ENCODE assay signal across 25 cellular contexts in genomic region chr18:45677408-45677807, GRCh38. TPM values are rescaled to one million over a fixed set of nuclear protein-coding genes. Genes with fewer than 3 reads are reported as not detected.
DNase-seq lines count a peak whose midpoint lies in the region; ATAC-seq, FAIRE-seq and TF ChIP-seq lines count a peak whose summit lies in the region.
"Had no signal": no experiment of that assay in that cellular context is flagged by ENCODE, and none has a peak within 500 bp of the region (broad histone marks: within the 10 kb centered on the region; RNA-seq: fewer than 3 reads in every experiment).

No MANE protein-coding gene starts in this region.

- no peaks in the 10 kb centered on the region for H4K20me1 ChIP-seq in HepG2 (ENCODE audit: insufficient read depth, low read length)
- H4K20me1 ChIP-seq: BLaER1 had no signal

- no peaks in the 10 kb centered on the region for H3K36me3 ChIP-seq in HepG2 (replicated peaks in 1 of 2; ENCODE audit: control insufficient read depth in 1 of 2, insufficient read depth in 2 of 2, low read length in 2 of 2)
- H3K36me3 ChIP-seq in right lobe of liver: no peaks in the 10 kb centered on the region
- H3K36me3 ChIP-seq: BLaER1, SJCRH30 had no signal

- ATAC-seq in HepG2: no peak
- ATAC-seq in right lobe of liver: no peak
- no peak for ATAC-seq in HG02938 (IDR thresholded peaks at IDR 0.05; ENCODE audit: unreplicated experiment)
- ATAC-seq: PC-3 had no signal

- H3K4me1 ChIP-seq in HepG2 (ENCODE audit: insufficient read depth, low read length): no peaks in the 10 kb centered on the region
- H3K4me1 ChIP-seq in right lobe of liver: no peaks in the 10 kb centered on the region
- H3K4me1 ChIP-seq: BLaER1, SJCRH30 had no signal

- peaks cover 0 to 2% of the 10 kb centered on the region in 2 experiments; a peak in 2 of 5 replicates for H3K27me3 ChIP-seq in HepG2 (ENCODE audit: control insufficient read depth in 1 of 2, insufficient read depth in 2 of 2, low read length in 2 of 2)
- H3K27me3 ChIP-seq in right lobe of liver: no peaks in the 10 kb centered on the region
- H3K27me3 ChIP-seq: BLaER1, SJCRH30 had no signal

- TF ChIP-seq RAD21 in HepG2 (CRISPR knock-in tag; IDR thresholded peaks at IDR 0.05): no peak

- 28% methylated on average over 3 of the region's 3 CpGs for WGBS in HepG2 (ENCODE audit: low lambda C conversion rate)
- 81% methylated on average over 3 of the region's 3 CpGs for WGBS in right lobe of liver (ENCODE audit: insufficient coverage, low coverage, low lambda C conversion rate, missing lambda C conversion rate)

- no peak for DNase-seq in HepG2 (ENCODE audit: low spot score)
- no peak for DNase-seq in right lobe of liver
- DNase-seq in NCI-H82 (lab: John Stamatoyannopoulos, UW): peak; percentile 87
- DNase-seq in GOT3 (lab: John Stamatoyannopoulos, UW): no peak
- no peak for DNase-seq in stimulated activated naive CD4-positive, alpha-beta T cell (lab: John Stamatoyannopoulos, UW)
- DNase-seq: CD4-positive, CD25-positive, alpha-beta regulatory T cell; DMS53; GM23248; H9; Karpas-422; NCI-H1105; NCI-H1436 treated with DMSO at 0.1 percent for 48 hours; NCI-H187 treated with DMSO at 0.1 percent for 48 hours; NCI-H2227 treated with DMSO at 0.1 percent for 48 hours; NCI-H510A; NCI-H748 treated with DMSO at 0.1 percent for 48 hours; NK-92 treated with Interleukin-12 subunit alpha and Interleukin-12 subunit beta, amount 100 ng/mL, for 24 hours; PC-3; SJCRH30; T-helper 1 cell had no signal

- FAIRE-seq in HepG2 (lab: Jason Lieb, UNC): no peak
- peak; percentile 89 for FAIRE-seq in islet of Langerhans (lab: Jason Lieb, UNC)
- FAIRE-seq: G401.6 had no signal

- in situ Hi-C loops in HepG2 (cut with HindIII; ENCODE audit: extremely low pct_ligation_motif_present, low pct_unique_long_range_greater_than_20kb): no loop called here

- POLR2A ChIA-PET in HepG2 (lab: Yijun Ruan, JAX): no interaction called here

- TF ChIP-seq POLR2A in HepG2 (IDR thresholded peaks at IDR 0.05; ENCODE audit: insufficient read depth in 1 of 2, low read depth in 2 of 2, low read length in 2 of 2): no peak
- TF ChIP-seq POLR2A in right lobe of liver (IDR thresholded peaks at IDR 0.05): no peak

- H3K27ac ChIP-seq in HepG2 (ENCODE audit: extremely low read length, insufficient read depth, low read length): no peak overlapping the region
- H3K27ac ChIP-seq in right lobe of liver: no peak overlapping the region
- H3K27ac ChIP-seq: BLaER1, GM23248, SJCRH30 had no signal

- H3K79me2 ChIP-seq in HepG2 (ENCODE audit: insufficient read depth, low read length): no peaks in the 10 kb centered on the region

- H2AFZ ChIP-seq in HepG2 (ENCODE audit: low read length): no peak overlapping the region
- H2AFZ ChIP-seq: GM23248 had no signal

- intact Hi-C loops in HepG2 (cut with micrococcal nuclease; ENCODE audit: unreplicated experiment): no loop called here
- intact Hi-C loops in right lobe of liver (cut with DNase I): no loop called here

- H3K4me3 ChIP-seq in HepG2 (replicated peaks in 1 of 3; ENCODE audit: insufficient read depth in 1 of 3, low read depth in 2 of 3, low read length in 3 of 3): no peak overlapping the region
- no peak overlapping the region for H3K4me3 ChIP-seq in right lobe of liver
- H3K4me3 ChIP-seq: BLaER1, GM23248, SJCRH30 had no signal

- TF ChIP-seq EP300 in HepG2 (IDR thresholded peaks at IDR 0.05; ENCODE audit: low read depth in 2 of 2, low read length in 2 of 2) (no peak), HepG2 (CRISPR knock-in tag; IDR thresholded peaks at IDR 0.05; ENCODE audit: borderline replicate concordance) (no peak)

- H3K4me2 ChIP-seq in HepG2 (ENCODE audit: low read depth, low read length): no peak overlapping the region
- H3K4me2 ChIP-seq: BLaER1 had no signal

- no peaks in the 10 kb centered on the region for H3K9me3 ChIP-seq in HepG2 (ENCODE audit: low read length)
- no peaks in the 10 kb centered on the region for H3K9me3 ChIP-seq in right lobe of liver
- H3K9me3 ChIP-seq: BLaER1, SJCRH30 had no signal

- CTCF ChIA-PET in HepG2 (lab: Yijun Ruan, JAX; ENCODE audit: low intra/inter-chr PET ratio, low total read pairs): no interaction called here

- BruUV-seq in HepG2 (replicated peaks; lab: Mats Ljungman, UMichigan): no TSS peak

- no peak overlapping the region for H3K9ac ChIP-seq in HepG2 (ENCODE audit: insufficient read depth, low read depth, low read length)
- H3K9ac ChIP-seq: BLaER1, GM23248 had no signal

- TF ChIP-seq CTCF in HepG2 (CRISPR knock-in tag; IDR thresholded peaks at IDR 0.05): no peak
- TF ChIP-seq CTCF in right lobe of liver (IDR thresholded peaks at IDR 0.05): no peak

TF ChIP-seq in HepG2, 621 proteins besides CTCF, POLR2A, EP300 and RAD21:
- TF ChIP-seq MAFF (IDR thresholded peaks at IDR 0.05; ENCODE audit: low read depth, low read length): peak; percentile 78
- TF ChIP-seq TSC22D2 (CRISPR knock-in tag; IDR thresholded peaks at IDR 0.05; ENCODE audit: borderline replicate concordance): no peak
- no peak for TF ChIP-seq BRCA1 (CRISPR knock-in tag; IDR thresholded peaks at IDR 0.05)
- TF ChIP-seq, protein P1, sequence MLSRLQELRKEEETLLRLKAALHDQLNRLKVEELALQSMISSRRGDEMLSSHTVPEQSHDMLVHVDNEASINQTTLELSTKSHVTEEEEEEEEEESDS (CRISPR knock-in tag; IDR thresholded peaks at IDR 0.05; ENCODE audit: borderline replicate concordance): no peak
- TF ChIP-seq SIN3B (IDR thresholded peaks at IDR 0.05; ENCODE audit: low read length): no peak
- no peak for TF ChIP-seq ZFP90 (CRISPR knock-in tag; IDR thresholded peaks at IDR 0.05; ENCODE audit: borderline replicate concordance)
- TF ChIP-seq ATM (IDR thresholded peaks at IDR 0.05; ENCODE audit: borderline replicate concordance): no peak
- no peak for TF ChIP-seq TOE1 (CRISPR knock-in tag; IDR thresholded peaks at IDR 0.05)
- TF ChIP-seq, protein P2, sequence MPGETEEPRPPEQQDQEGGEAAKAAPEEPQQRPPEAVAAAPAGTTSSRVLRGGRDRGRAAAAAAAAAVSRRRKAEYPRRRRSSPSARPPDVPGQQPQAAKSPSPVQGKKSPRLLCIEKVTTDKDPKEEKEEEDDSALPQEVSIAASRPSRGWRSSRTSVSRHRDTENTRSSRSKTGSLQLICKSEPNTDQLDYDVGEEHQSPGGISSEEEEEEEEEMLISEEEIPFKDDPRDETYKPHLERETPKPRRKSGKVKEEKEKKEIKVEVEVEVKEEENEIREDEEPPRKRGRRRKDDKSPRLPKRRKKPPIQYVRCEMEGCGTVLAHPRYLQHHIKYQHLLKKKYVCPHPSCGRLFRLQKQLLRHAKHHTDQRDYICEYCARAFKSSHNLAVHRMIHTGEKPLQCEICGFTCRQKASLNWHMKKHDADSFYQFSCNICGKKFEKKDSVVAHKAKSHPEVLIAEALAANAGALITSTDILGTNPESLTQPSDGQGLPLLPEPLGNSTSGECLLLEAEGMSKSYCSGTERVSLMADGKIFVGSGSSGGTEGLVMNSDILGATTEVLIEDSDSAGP (CRISPR knock-in tag; IDR thresholded peaks at IDR 0.05; ENCODE audit: borderline replicate concordance): no peak
- TF ChIP-seq MAFK (conservative IDR thresholded peaks at IDR 0.05 in 1 of 2, IDR thresholded peaks at IDR 0.05 in 1 of 2; ENCODE audit: low read length in 2 of 2): peak; percentile 61 to 89; a peak in 3 of 4 replicates

RNA-seq across cellular contexts. Expression of gene SLC14A1, which starts 46.6 kb away (rescaled TPM):
- total RNA-seq in HepG2 (2016; rRNA removed; fragmentation: Illumina TruSeq; extraction: Trizol): not detected in 2 replicates
- not detected in 2 replicates for total RNA-seq in HepG2 (2016; cell fraction: cytosol; rRNA removed; fragmentation: Illumina TruSeq; extraction: Trizol; ENCODE audit: low read depth)
- total RNA-seq in HepG2 (2016; cell fraction: insoluble cytoplasmic fraction; rRNA removed; fragmentation: Illumina TruSeq; extraction: Trizol): not detected in 2 replicates
- total RNA-seq in HepG2 (2016; cell fraction: membrane; rRNA removed; fragmentation: Illumina TruSeq; extraction: Trizol): not detected in 2 replicates
- total RNA-seq in HepG2 (2016; cell fraction: nucleus; rRNA removed; fragmentation: Illumina TruSeq; extraction: Trizol): not detected in 2 replicates
- polyA plus RNA-seq in HepG2 (2011; rRNA removed): not detected in 2 replicates
- not detected in 2 replicates for polyA plus RNA-seq in HepG2 (2011; cell fraction: cytosol; rRNA removed)
- not detected in 2 replicates for polyA plus RNA-seq in HepG2 (2011; cell fraction: nucleus; rRNA removed)
- not detected in 2 replicates for polyA plus RNA-seq in HepG2 (2012)
- polyA plus RNA-seq in HepG2 (2016; cell fraction: cytosol; fragmentation: Illumina TruSeq; extraction: Trizol; ENCODE audit: low read depth): not detected in 2 replicates
- not detected in 2 replicates for polyA plus RNA-seq in HepG2 (2016; cell fraction: insoluble cytoplasmic fraction; fragmentation: Illumina TruSeq; extraction: Trizol; ENCODE audit: low read depth)
- polyA plus RNA-seq in HepG2 (2016; cell fraction: membrane; fragmentation: Illumina TruSeq; extraction: Trizol; ENCODE audit: low read depth): not detected in 2 replicates
- polyA plus RNA-seq in HepG2 (2016; cell fraction: nucleus; fragmentation: Illumina TruSeq; extraction: Trizol; ENCODE audit: insufficient read depth, low read depth): not detected in 2 replicates
- polyA minus RNA-seq in HepG2 (2011; rRNA and poly(A)+ RNA removed; ENCODE audit: low replicate concordance): not detected in 2 replicates
- not detected in 2 replicates for polyA minus RNA-seq in HepG2 (2011; cell fraction: cytosol; rRNA and poly(A)+ RNA removed)
- polyA minus RNA-seq in HepG2 (2011; cell fraction: nucleus; rRNA and poly(A)+ RNA removed): not detected in 2 replicates
- 1 to 10 TPM in 3 of 6 experiments, under 1 TPM in 3; 0.26 to 1.9 (median 1.0) TPM for total RNA-seq in right lobe of liver
- total RNA-seq: A172, H9, SJCRH30 had no signal
